In the genomic region with DNA sequence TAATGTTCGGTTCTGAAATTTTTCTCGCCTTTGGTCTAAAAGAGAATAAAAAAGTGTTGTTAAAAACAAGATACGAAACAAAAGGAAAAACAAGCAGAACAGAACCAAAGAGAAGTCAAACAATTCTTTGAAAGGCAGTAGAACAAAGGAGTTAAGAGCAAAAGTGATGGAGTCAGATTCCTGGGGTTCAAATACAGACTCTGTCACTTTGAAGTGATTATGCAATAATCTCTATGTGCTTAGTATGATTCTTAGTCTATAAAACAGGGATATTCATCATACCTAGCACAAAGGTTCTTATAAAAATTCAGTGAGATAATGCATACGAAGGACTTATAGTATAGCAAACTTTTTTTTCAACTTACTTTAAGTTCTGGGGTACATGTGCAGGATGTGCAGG, we compare ENCODE assay signal across 2 cellular contexts.
TF ChIP-seq lines count a peak whose summit lies in the region.

No MANE protein-coding gene starts in this region.

TF ChIP-seq in K562, 482 proteins besides CTCF, POLR2A, EP300 and RAD21:
- TF ChIP-seq IRF9 (tag; IDR thresholded peaks at IDR 0.05) (0 out of 2 replicates have a peak, but pooled peaks have one; percentile 26), CEBPG (CRISPR knock-in tag; IDR thresholded peaks at IDR 0.05) (no peak), CEBPG (tag; conservative IDR thresholded peaks at IDR 0.05 in 1 of 2, IDR thresholded peaks at IDR 0.05 in 1 of 2) (peak; percentile 53 to 91; a peak in 3 of 4 replicates), TEAD4 (IDR thresholded peaks at IDR 0.05; ENCODE audit: low read length) (no peak), TEAD4 (CRISPR knock-in tag; IDR thresholded peaks at IDR 0.05; ENCODE audit: borderline replicate concordance) (no peak), CEBPB (tag; IDR thresholded peaks at IDR 0.05) (peak; percentile 65), FOS (IDR thresholded peaks at IDR 0.05; ENCODE audit: extremely low read depth, insufficient read length) (no peak)

TF ChIP-seq in HepG2, 621 proteins besides CTCF, POLR2A, EP300 and RAD21:
- no peak for TF ChIP-seq TRIM24 (CRISPR knock-in tag; IDR thresholded peaks at IDR 0.05)
- TF ChIP-seq CEBPB (IDR thresholded peaks at IDR 0.05; ENCODE audit: borderline replicate concordance, low read depth, low read length) = peak; percentile 39; the same call in 1 of the 2 replicates
- TF ChIP-seq SP4 (CRISPR knock-in tag; IDR thresholded peaks at IDR 0.05) = no peak
- no peak for TF ChIP-seq MEIS1 (CRISPR knock-in tag; IDR thresholded peaks at IDR 0.05; ENCODE audit: borderline replicate concordance)
- TF ChIP-seq MAZ (IDR thresholded peaks at IDR 0.05; ENCODE audit: borderline replicate concordance, low read depth, low read length) = no peak
- no peak for TF ChIP-seq MAZ (CRISPR knock-in tag; IDR thresholded peaks at IDR 0.05; ENCODE audit: low read depth)
- TF ChIP-seq, protein P1, sequence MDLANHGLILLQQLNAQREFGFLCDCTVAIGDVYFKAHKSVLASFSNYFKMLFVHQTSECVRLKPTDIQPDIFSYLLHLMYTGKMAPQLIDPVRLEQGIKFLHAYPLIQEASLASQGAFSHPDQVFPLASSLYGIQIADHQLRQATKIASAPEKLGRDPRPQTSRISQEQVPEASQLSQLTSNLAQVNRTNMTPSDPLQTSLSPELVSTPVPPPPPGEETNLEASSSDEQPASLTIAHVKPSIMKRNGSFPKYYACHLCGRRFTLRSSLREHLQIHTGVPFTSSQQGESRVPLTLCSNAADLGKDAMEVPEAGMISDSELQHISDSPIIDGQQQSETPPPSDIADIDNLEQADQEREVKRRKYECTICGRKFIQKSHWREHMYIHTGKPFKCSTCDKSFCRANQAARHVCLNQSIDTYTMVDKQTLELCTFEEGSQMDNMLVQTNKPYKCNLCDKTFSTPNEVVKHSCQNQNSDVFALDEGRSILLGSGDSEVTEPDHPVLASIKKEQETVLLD (CRISPR knock-in tag; IDR thresholded peaks at IDR 0.05; ENCODE audit: low read depth) = no peak
- TF ChIP-seq, protein P2, sequence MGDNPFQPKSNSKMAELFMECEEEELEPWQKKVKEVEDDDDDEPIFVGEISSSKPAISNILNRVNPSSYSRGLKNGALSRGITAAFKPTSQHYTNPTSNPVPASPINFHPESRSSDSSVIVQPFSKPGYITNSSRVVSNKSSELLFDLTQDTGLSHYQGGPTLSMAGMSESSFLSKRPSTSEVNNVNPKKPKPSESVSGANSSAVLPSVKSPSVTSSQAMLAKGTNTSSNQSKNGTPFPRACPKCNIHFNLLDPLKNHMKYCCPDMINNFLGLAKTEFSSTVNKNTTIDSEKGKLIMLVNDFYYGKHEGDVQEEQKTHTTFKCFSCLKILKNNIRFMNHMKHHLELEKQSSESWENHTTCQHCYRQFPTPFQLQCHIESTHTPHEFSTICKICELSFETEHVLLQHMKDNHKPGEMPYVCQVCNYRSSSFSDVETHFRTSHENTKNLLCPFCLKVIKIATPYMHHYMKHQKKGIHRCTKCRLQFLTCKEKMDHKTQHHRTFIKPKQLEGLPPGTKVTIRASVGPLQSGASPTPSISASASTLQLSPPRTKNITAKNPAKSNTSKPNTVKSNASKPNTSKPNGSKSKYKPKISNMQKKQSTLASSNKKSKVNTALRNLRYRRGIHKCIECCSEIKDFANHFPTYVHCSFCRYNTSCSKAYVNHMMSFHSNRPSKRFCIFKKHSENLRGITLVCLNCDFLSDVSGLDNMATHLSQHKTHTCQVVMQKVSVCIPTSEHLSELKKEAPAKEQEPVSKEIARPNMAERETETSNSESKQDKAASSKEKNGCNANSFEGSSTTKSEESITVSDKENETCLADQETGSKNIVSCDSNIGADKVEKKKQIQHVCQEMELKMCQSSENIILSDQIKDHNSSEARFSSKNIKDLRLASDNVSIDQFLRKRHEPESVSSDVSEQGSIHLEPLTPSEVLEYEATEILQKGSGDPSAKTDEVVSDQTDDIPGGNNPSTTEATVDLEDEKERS (CRISPR knock-in tag; IDR thresholded peaks at IDR 0.05) = no peak
